Comparison of ENCODE assay signal across 11 cellular contexts in the genomic region with DNA sequence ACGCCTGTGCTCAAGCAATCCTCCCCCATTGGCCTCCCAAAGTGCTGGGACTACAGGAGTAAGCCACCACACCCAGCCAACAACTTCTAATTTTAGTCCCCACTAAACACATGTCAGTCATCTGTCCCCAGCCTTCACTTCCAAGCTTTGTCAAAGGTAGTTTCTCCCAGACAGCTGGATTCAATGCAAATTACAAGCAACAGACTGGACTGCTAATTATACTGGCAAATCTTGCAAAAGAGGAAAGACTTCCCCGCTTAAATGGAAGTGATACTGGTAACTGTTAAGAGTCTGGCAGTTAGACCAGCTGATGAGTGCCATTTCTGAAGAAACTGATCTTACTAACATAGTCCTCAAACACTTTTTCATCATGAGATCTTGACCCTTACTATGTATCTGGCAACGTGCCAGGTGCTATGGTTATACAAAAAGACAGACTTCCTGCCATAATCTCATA. TPM values are rescaled to one million over a fixed set of nuclear protein-coding genes. Genes with fewer than 3 reads are reported as not detected.
A peak's percentile ranks its signal among the peaks of the same experiment; 100 is the strongest.
DNase-seq lines count a peak whose midpoint lies in the region; ATAC-seq and TF ChIP-seq lines count a peak whose summit lies in the region.
"Had no signal": no experiment of that assay in that cellular context is flagged by ENCODE, and none has a peak within 500 bp of the region (broad histone marks: within the 10 kb centered on the region; RNA-seq: fewer than 3 reads in every experiment).

No MANE protein-coding gene starts in this region.

- no peak overlapping the region for H3K9ac ChIP-seq in endodermal cell (ENCODE audit: extremely low read depth, low read length, poor library complexity, severe bottlenecking)

- no peak overlapping the region for H3K27ac ChIP-seq in endodermal cell (ENCODE audit: low read depth, low read length)

- H3K4me3 ChIP-seq in endodermal cell (ENCODE audit: low read length): no peak overlapping the region

- no peaks in the 10 kb centered on the region for H3K27me3 ChIP-seq in endodermal cell (ENCODE audit: control insufficient read depth, insufficient read depth, low read length, poor library complexity, severe bottlenecking)

- 89 to 100% methylated on average over 1 to 2 of the region's 3 CpGs for WGBS in endodermal cell (ENCODE audit: insufficient coverage in 1 of 2, insufficient read length in 1 of 2), 2 experiments

- no peaks in the 10 kb centered on the region for H3K9me3 ChIP-seq in endodermal cell (ENCODE audit: control insufficient read depth, low read length)

- peaks cover 15% of the 10 kb centered on the region for H3K36me3 Mint-ChIP-seq in effector memory CD8-positive, alpha-beta T cell (ENCODE audit: insufficient read depth)
- peaks cover 53% of the 10 kb centered on the region for H3K36me3 Mint-ChIP-seq in endodermal cell (ENCODE audit: low read depth)

- H3K27me3 Mint-ChIP-seq in effector memory CD8-positive, alpha-beta T cell: no peaks in the 10 kb centered on the region
- H3K27me3 Mint-ChIP-seq in endodermal cell (ENCODE audit: insufficient read depth): no peaks in the 10 kb centered on the region

- peak overlapping the region; percentile 79 to 82 for H3K27ac Mint-ChIP-seq in effector memory CD8-positive, alpha-beta T cell
- H3K27ac Mint-ChIP-seq in endodermal cell: no peak overlapping the region
- H3K27ac Mint-ChIP-seq: CD8-positive, alpha-beta T cell had no signal

- DNase-seq in GF-D8 (lab: John Stamatoyannopoulos, UW) (peak; percentile 84), NAMALWA (ENCODE audit: low spot score) (peak; percentile 96), endodermal cell (no peak), COR-L47 (lab: John Stamatoyannopoulos, UW) (no peak), NCI-H1417 (lab: John Stamatoyannopoulos, UW) (no peak), HCEC 1CT (no peak)
- DNase-seq in effector memory CD8-positive, alpha-beta T cell: no peak
- DNase-seq: CD8-positive, alpha-beta T cell; mesendoderm; NCI-H1105 had no signal

- H3K4me3 Mint-ChIP-seq in effector memory CD8-positive, alpha-beta T cell: no peak overlapping the region
- H3K4me3 Mint-ChIP-seq in endodermal cell: no peak overlapping the region
- H3K4me3 Mint-ChIP-seq: CD8-positive, alpha-beta T cell had no signal

- H3K36me3 ChIP-seq in endodermal cell (ENCODE audit: control insufficient read depth, insufficient read depth, low read length): peaks cover 45% of the 10 kb centered on the region

- H3K4me1 ChIP-seq in endodermal cell (ENCODE audit: control insufficient read depth, insufficient read depth, low read length): no peaks in the 10 kb centered on the region

- peak; percentile 58 for ATAC-seq in GM21515 (IDR thresholded peaks at IDR 0.05; ENCODE audit: unreplicated experiment)
- no peak for ATAC-seq in effector memory CD8-positive, alpha-beta T cell (replicated peaks)
- ATAC-seq: CD8-positive, alpha-beta T cell had no signal

- no peaks in the 10 kb centered on the region for H3K9me3 Mint-ChIP-seq in effector memory CD8-positive, alpha-beta T cell
- no peaks in the 10 kb centered on the region for H3K9me3 Mint-ChIP-seq in endodermal cell
- H3K9me3 Mint-ChIP-seq: CD8-positive, alpha-beta T cell had no signal

- peaks cover 18 to 34% of the 10 kb centered on the region in 2 donors for H3K4me1 Mint-ChIP-seq in effector memory CD8-positive, alpha-beta T cell (ENCODE audit: low read depth in 2 of 2)
- no peaks in the 10 kb centered on the region for H3K4me1 Mint-ChIP-seq in endodermal cell

- no peak for TF ChIP-seq CTCF in endodermal cell (conservative IDR thresholded peaks at IDR 0.05)

RNA-seq across cellular contexts. Expression of a gene that starts 8.2 kb away (rescaled TPM):
- 100 to 1,000 TPM in 1 of 2 donors, 10 to 100 TPM in 1; 99.4 to 116 TPM for total RNA-seq in endodermal cell
- polyA plus RNA-seq in endodermal cell (2013, experiment 1 of 2): 72.5 TPM
- 57.7 TPM for polyA plus RNA-seq in endodermal cell (2013, experiment 2 of 2)

RNA-seq across cellular contexts. Expression of a gene that starts 38.7 kb away (rescaled TPM):
- total RNA-seq in endodermal cell: 10 to 100 TPM; 32.0 to 36.1 TPM
- 29.1 TPM for polyA plus RNA-seq in endodermal cell (2013, experiment 1 of 2)
- polyA plus RNA-seq in endodermal cell (2013, experiment 2 of 2): 21.1 TPM

RNA-seq across cellular contexts. Expression of a gene that starts 39.1 kb away (rescaled TPM):
- 100 to 1,000 TPM; 105 to 113 TPM for total RNA-seq in endodermal cell
- 59.4 TPM for polyA plus RNA-seq in endodermal cell (2013, experiment 1 of 2)
- polyA plus RNA-seq in endodermal cell (2013, experiment 2 of 2): 54.8 TPM

Comparison
In these comparisons a context has a peak if more than half of its experiments do, and no peak if none do; other contexts are left out.
1. DNase-seq: peak in GF-D8 (single experiment) and NAMALWA (single experiment); none in effector memory CD8-positive, alpha-beta T cell (0 of 3), endodermal cell (single experiment), COR-L47 (single experiment), NCI-H1417 (0 of 3) and HCEC 1CT (single experiment).